ENCODE assay signal across 3 cellular contexts in the genomic region with DNA sequence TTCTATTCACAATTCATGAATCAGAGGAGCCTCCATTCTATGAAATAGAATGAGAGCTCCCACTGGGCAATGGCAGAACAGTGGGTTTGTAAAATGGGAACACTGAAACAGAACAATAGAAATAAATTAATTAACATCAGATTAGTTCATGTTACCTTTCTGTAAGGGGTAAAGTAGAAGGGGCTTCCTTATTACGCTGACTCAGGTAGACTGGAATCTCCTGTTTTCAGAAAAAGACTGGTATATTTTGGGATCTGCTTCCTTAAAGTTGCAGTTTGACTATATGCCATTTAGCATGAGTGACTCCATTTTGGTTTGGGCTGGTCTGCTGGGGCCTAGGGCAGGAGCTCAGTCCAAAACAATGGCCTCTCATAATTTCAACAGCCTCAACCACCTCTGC.
A peak's percentile ranks its signal among the peaks of the same experiment; 100 is the strongest.
TF ChIP-seq lines count a peak whose summit lies in the region.

No MANE protein-coding gene starts in this region.

TF ChIP-seq in A549, 52 proteins besides CTCF, POLR2A, EP300 and RAD21:
- TF ChIP-seq TFCP2L1 (CRISPR knock-in tag; IDR thresholded peaks at IDR 0.05) (no peak), MAFK (IDR thresholded peaks at IDR 0.05; ENCODE audit: partially characterized antibody) (peak; percentile 21)
- TF ChIP-seq, protein P1, sequence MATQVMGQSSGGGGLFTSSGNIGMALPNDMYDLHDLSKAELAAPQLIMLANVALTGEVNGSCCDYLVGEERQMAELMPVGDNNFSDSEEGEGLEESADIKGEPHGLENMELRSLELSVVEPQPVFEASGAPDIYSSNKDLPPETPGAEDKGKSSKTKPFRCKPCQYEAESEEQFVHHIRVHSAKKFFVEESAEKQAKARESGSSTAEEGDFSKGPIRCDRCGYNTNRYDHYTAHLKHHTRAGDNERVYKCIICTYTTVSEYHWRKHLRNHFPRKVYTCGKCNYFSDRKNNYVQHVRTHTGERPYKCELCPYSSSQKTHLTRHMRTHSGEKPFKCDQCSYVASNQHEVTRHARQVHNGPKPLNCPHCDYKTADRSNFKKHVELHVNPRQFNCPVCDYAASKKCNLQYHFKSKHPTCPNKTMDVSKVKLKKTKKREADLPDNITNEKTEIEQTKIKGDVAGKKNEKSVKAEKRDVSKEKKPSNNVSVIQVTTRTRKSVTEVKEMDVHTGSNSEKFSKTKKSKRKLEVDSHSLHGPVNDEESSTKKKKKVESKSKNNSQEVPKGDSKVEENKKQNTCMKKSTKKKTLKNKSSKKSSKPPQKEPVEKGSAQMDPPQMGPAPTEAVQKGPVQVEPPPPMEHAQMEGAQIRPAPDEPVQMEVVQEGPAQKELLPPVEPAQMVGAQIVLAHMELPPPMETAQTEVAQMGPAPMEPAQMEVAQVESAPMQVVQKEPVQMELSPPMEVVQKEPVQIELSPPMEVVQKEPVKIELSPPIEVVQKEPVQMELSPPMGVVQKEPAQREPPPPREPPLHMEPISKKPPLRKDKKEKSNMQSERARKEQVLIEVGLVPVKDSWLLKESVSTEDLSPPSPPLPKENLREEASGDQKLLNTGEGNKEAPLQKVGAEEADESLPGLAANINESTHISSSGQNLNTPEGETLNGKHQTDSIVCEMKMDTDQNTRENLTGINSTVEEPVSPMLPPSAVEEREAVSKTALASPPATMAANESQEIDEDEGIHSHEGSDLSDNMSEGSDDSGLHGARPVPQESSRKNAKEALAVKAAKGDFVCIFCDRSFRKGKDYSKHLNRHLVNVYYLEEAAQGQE (IDR thresholded peaks at IDR 0.05): no peak

TF ChIP-seq in IMR-90, 13 proteins besides CTCF, POLR2A, EP300 and RAD21:
- no peak for TF ChIP-seq CEBPB (IDR thresholded peaks at IDR 0.05; ENCODE audit: low read depth, low read length)
- no peak for TF ChIP-seq RCOR1 (IDR thresholded peaks at IDR 0.05; ENCODE audit: insufficient replicate concordance, low read length)
- no peak for TF ChIP-seq CHD1 (IDR thresholded peaks at IDR 0.05; ENCODE audit: low read depth, low read length)
- no peak for TF ChIP-seq BHLHE40 (IDR thresholded peaks at IDR 0.05; ENCODE audit: low read depth, low read length)
- TF ChIP-seq MXI1 (IDR thresholded peaks at IDR 0.05; ENCODE audit: borderline replicate concordance, low read depth, low read length): no peak
- peak; percentile 34; the same call in 1 of the 2 replicates for TF ChIP-seq MAFK (IDR thresholded peaks at IDR 0.05; ENCODE audit: low read depth, low read length)
- TF ChIP-seq NFE2L2 (IDR thresholded peaks at IDR 0.05; ENCODE audit: low read depth, low read length): no peak

TF ChIP-seq in K562, 482 proteins besides CTCF, POLR2A, EP300 and RAD21:
- TF ChIP-seq MEF2D (tag; conservative IDR thresholded peaks at IDR 0.05; ENCODE audit: low read depth): no peak
- TF ChIP-seq MAFG (tag; conservative IDR thresholded peaks at IDR 0.05): 0 out of 2 replicates have a peak, but pooled peaks have one; percentile 5
- TF ChIP-seq ZNF316 (IDR thresholded peaks at IDR 0.05): peak; percentile 26; the same call in 1 of the 2 replicates
- TF ChIP-seq ELF4 (CRISPR knock-in tag; IDR thresholded peaks at IDR 0.05): no peak
- TF ChIP-seq MAFF (IDR thresholded peaks at IDR 0.05; ENCODE audit: low read length): peak; percentile 19; the same call in 1 of the 2 replicates
- TF ChIP-seq POLR2AphosphoS2 (IDR thresholded peaks at IDR 0.05; ENCODE audit: low read length): no peak
TF ChIP-seq in K562: peak in this region for 3.
